ENCODE assay signal across 27 cellular contexts in the genomic region with DNA sequence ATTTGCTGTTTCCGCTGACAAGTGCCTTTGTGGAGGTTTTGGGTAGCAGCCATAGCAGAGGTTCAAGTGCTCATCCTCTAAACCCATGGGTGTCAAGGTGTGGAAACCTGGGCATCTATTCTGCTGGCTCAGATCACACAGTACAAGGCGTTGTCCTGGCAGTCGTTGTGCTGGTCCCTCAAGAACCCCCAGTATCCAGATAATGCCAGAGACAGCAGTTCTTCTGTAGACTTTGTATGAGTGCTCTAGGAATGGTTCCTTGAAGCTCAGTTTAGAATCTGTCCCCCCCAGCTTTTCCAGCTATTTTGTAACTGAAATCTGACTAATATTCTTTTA.
DNase-seq lines count a peak whose midpoint lies in the region; ATAC-seq, FAIRE-seq and TF ChIP-seq lines count a peak whose summit lies in the region.
"Had no signal": no experiment of that assay in that cellular context is flagged by ENCODE, and none has a peak within 500 bp of the region (broad histone marks: within the 10 kb centered on the region; RNA-seq: fewer than 3 reads in every experiment).

No MANE protein-coding gene starts in this region.

- no peak overlapping the region for H3K14ac ChIP-seq in H1 (ENCODE audit: insufficient read length)

- no peak overlapping the region for H3K4me3 ChIP-seq in H1 (ENCODE audit: extremely low read depth in 1 of 4, insufficient read depth in 2 of 4, low read depth in 3 of 4, low read length in 4 of 4)
- no peak overlapping the region for H3K4me3 ChIP-seq in muscle layer of duodenum (ENCODE audit: low read depth in 1 of 2, low read length in 2 of 2)
- H3K4me3 ChIP-seq in transverse colon, result no peak overlapping the region
- H3K4me3 ChIP-seq: BLaER1, GM12878 had no signal

- no peak overlapping the region for H4K91ac ChIP-seq in H1 (replicated peaks; ENCODE audit: insufficient read length, low read length)

- WGBS in H1 (ENCODE audit: extremely low coverage in 1 of 2, insufficient coverage in 1 of 2, insufficient read length in 1 of 2, insufficient replicate concordance in 2 of 2, low coverage in 1 of 2, low lambda C conversion rate in 2 of 2, missing lambda C conversion rate in 1 of 2), 2 experiments, result 91% methylated on average over 3 of the region's 3 CpGs; no CpG with 5 or more reads in 1 of the 2 experiments
- WGBS in transverse colon (ENCODE audit: low coverage in 1 of 2), 2 donors, result 59 to 70% methylated on average over 2 to 3 of the region's 3 CpGs

- no peak overlapping the region for H3K27ac ChIP-seq in H1 (ENCODE audit: low read depth, low read length)
- peak overlapping the region; percentile 14 for H3K27ac ChIP-seq in muscle layer of duodenum (ENCODE audit: low read length)
- peak overlapping the region; percentile 10 to 39 (median 27) for H3K27ac ChIP-seq in transverse colon
- H3K27ac ChIP-seq: BLaER1 had no signal

- H2BK120ac ChIP-seq in H1 (replicated peaks; ENCODE audit: low read depth, low read length), result no peak overlapping the region

- no peaks in the 10 kb centered on the region for H3K79me2 ChIP-seq in H1 (ENCODE audit: control insufficient read depth in 1 of 2, insufficient read depth in 2 of 2, low read length in 2 of 2)

- H3K23ac ChIP-seq in H1 (ENCODE audit: insufficient read length), result no peak overlapping the region

- no peaks in the 10 kb centered on the region for H3K9me3 ChIP-seq in H1 (ENCODE audit: insufficient read depth in 2 of 2, low read depth in 1 of 2, low read length in 1 of 2)
- no peaks in the 10 kb centered on the region for H3K9me3 ChIP-seq in muscle layer of duodenum (ENCODE audit: control insufficient read depth in 1 of 2, low read length in 2 of 2)
- no peaks in the 10 kb centered on the region for H3K9me3 ChIP-seq in transverse colon
- H3K9me3 ChIP-seq: BE2C, BLaER1 had no signal

- no peak overlapping the region for H3K9ac ChIP-seq in H1 (replicated peaks in 1 of 4; ENCODE audit: extremely low read depth in 1 of 4, low read depth in 3 of 4, low read length in 3 of 4)
- H3K9ac ChIP-seq: BLaER1 had no signal

- H2BK12ac ChIP-seq in H1 (ENCODE audit: low read depth, low read length), result no peak overlapping the region

- H3K23me2 ChIP-seq in H1 (ENCODE audit: low read depth, low read length), result no peaks in the 10 kb centered on the region

- H2BK5ac ChIP-seq in H1 (ENCODE audit: low read depth, low read length), result no peak overlapping the region

- no peaks in the 10 kb centered on the region for H3K79me1 ChIP-seq in H1 (ENCODE audit: low read depth, low read length)

- H3K4me2 ChIP-seq in H1 (ENCODE audit: insufficient read depth in 1 of 2, low read depth in 2 of 2, low read length in 2 of 2), result no peak overlapping the region
- H3K4me2 ChIP-seq: BLaER1 had no signal

- TF ChIP-seq EP300 in H1 (IDR thresholded peaks at IDR 0.05; ENCODE audit: borderline replicate concordance in 1 of 2, low read depth in 2 of 2, low read length in 2 of 2), result no peak
- TF ChIP-seq EP300 in transverse colon (IDR thresholded peaks at IDR 0.05; ENCODE audit: low read depth), result no peak

- POLR2A ChIA-PET in H1 (lab: Charles Lee; ENCODE audit: partially characterized antibody), result no interaction called here

- H4K8ac ChIP-seq in H1 (ENCODE audit: extremely low read depth, insufficient read depth, low read length), result no peak overlapping the region

- intact Hi-C loops in left colon (cut with DNase I, micrococcal nuclease), result no loop called here
- intact Hi-C loops in transverse colon (cut with DNase I; ENCODE audit: low total_unique reads), result no loop called here

- no peak overlapping the region for H4K5ac ChIP-seq in H1 (ENCODE audit: insufficient read length, low read depth, low read length)

- TF ChIP-seq POLR2A in H1 (IDR thresholded peaks at IDR 0.05; ENCODE audit: control extremely low read depth in 1 of 2, low read depth in 2 of 2, low read length in 2 of 2), result no peak
- no peak for TF ChIP-seq POLR2A in transverse colon (IDR thresholded peaks at IDR 0.05)

- no peak overlapping the region for H2BK15ac ChIP-seq in H1 (ENCODE audit: low read length)

- TF ChIP-seq CTCF in H1 (IDR thresholded peaks at IDR 0.05; ENCODE audit: control extremely low read depth in 1 of 3, insufficient read depth in 1 of 3, low read depth in 1 of 3, low read length in 3 of 3) (no peak), transverse colon (IDR thresholded peaks at IDR 0.05) (no peak)

- ATAC-seq in left colon, result peak; percentile 54

- H3K4ac ChIP-seq in H1 (replicated peaks; ENCODE audit: insufficient read length, low read depth, low read length), result no peak overlapping the region

- no peaks in the 10 kb centered on the region for H3K27me3 ChIP-seq in H1 (replicated peaks in 1 of 4; ENCODE audit: control insufficient read depth in 3 of 4, extremely low read depth in 1 of 4, insufficient read depth in 3 of 4, low read length in 3 of 4)
- H3K27me3 ChIP-seq in muscle layer of duodenum (ENCODE audit: low read depth, low read length), result no peaks in the 10 kb centered on the region
- no peaks in the 10 kb centered on the region for H3K27me3 ChIP-seq in transverse colon
- H3K27me3 ChIP-seq: BLaER1 had no signal

- TF ChIP-seq RAD21 in H1 (IDR thresholded peaks at IDR 0.05 in 1 of 2, conservative IDR thresholded peaks at IDR 0.05 in 1 of 2; ENCODE audit: low read depth in 2 of 2, low read length in 2 of 2), result no peak

- no peak overlapping the region for H2AK5ac ChIP-seq in H1 (ENCODE audit: low read depth, low read length)

- no peak overlapping the region for H3K18ac ChIP-seq in H1 (ENCODE audit: extremely low read depth, low read length)

- H4K20me1 ChIP-seq in H1 (replicated peaks in 1 of 2; ENCODE audit: control insufficient read depth in 1 of 2, insufficient read depth in 2 of 2, low read length in 2 of 2), result no peaks in the 10 kb centered on the region
- H4K20me1 ChIP-seq: BLaER1 had no signal

- H2AFZ ChIP-seq in H1 (ENCODE audit: low read length), result 0 out of 2 replicates have a peak overlapping the region, but pooled peaks have one; percentile 6

- no peak for FAIRE-seq in H1 (lab: Jason Lieb, UNC)
- FAIRE-seq: A204.1, GM12878, GM12892, GM18507 had no signal

- H3K36me3 ChIP-seq in H1 (ENCODE audit: control insufficient read depth in 2 of 4, insufficient read depth in 4 of 4, low read length in 3 of 4) (no peaks in the 10 kb centered on the region), muscle layer of duodenum (ENCODE audit: control insufficient read depth in 1 of 2, insufficient read depth in 2 of 2, low read length in 2 of 2) (no peaks in the 10 kb centered on the region), transverse colon (no peaks in the 10 kb centered on the region)
- H3K36me3 ChIP-seq: BE2C, BLaER1 had no signal

- no peaks in the 10 kb centered on the region for H3K4me1 ChIP-seq in H1 (replicated peaks in 1 of 4; ENCODE audit: control insufficient read depth in 3 of 4, insufficient read depth in 4 of 4, low read length in 3 of 4)
- H3K4me1 ChIP-seq in muscle layer of duodenum (ENCODE audit: control insufficient read depth in 1 of 2, insufficient read depth in 2 of 2, low read length in 2 of 2), result no peaks in the 10 kb centered on the region
- H3K4me1 ChIP-seq in transverse colon, result peaks cover 0 to 17% (median 0%) of the 10 kb centered on the region in 4 donors
- H3K4me1 ChIP-seq: BE2C, BLaER1 had no signal

- in situ Hi-C loops in transverse colon (cut with MboI; ENCODE audit: low pct_ligation_motif_present in 1 of 4, low pct_unique_long_range_greater_than_20kb in 1 of 4, low sequenced_read_pairs in 3 of 4), result no loop called here

- H3K56ac ChIP-seq in H1 (replicated peaks; ENCODE audit: insufficient read length, low read depth, low read length), result no peak overlapping the region

- H2BK20ac ChIP-seq in H1 (ENCODE audit: low read length), result no peak overlapping the region

- CTCF ChIA-PET in H1 (lab: Charles Lee; ENCODE audit: partially characterized antibody), result no interaction called here

- DNase-seq in H1 (ENCODE audit: low read depth in 1 of 2, low spot score in 2 of 2) (no peak), left colon (no peak), transverse colon (peak; percentile 9), NOMO-1 treated with dmso at 0.1 percent for 144 hours (lab: John Stamatoyannopoulos, UW; ENCODE audit: unreplicated experiment) (no peak), NCI-H510A treated with DMSO at 0.1 percent for 48 hours (lab: John Stamatoyannopoulos, UW) (no peak), NCI-H1092 treated with DMSO at 0.1 percent for 48 hours (lab: John Stamatoyannopoulos, UW) (no peak)
- DNase-seq: 8988T; ACHN; BE2C; C1 segment of cervical spinal cord; CD4-positive, alpha-beta memory T cell; CD4-positive, CD25-positive, alpha-beta regulatory T cell; CD8-positive, alpha-beta memory T cell; COR-L47; DMS 273 treated with DMSO at 0.1 percent for 48 hours; DMS153; DMS53; DMS79; DND-41; EL; GDM1 had no signal

TF ChIP-seq in H1, 55 proteins besides CTCF, POLR2A, EP300 and RAD21:
- TF ChIP-seq CREB1 (IDR thresholded peaks at IDR 0.05) (no peak), JUN (IDR thresholded peaks at IDR 0.05; ENCODE audit: low read depth, low read length) (no peak), KDM5A (IDR thresholded peaks at IDR 0.05; ENCODE audit: low read length) (no peak), CHD2 (IDR thresholded peaks at IDR 0.05; ENCODE audit: low read length) (no peak), CEBPB (IDR thresholded peaks at IDR 0.05; ENCODE audit: low read depth, low read length) (no peak), FOSL1 (IDR thresholded peaks at IDR 0.05; ENCODE audit: insufficient read depth, low read depth, low read length) (no peak), JUND (IDR thresholded peaks at IDR 0.05; ENCODE audit: low read length) (no peak), ZNF274 (IDR thresholded peaks at IDR 0.05; ENCODE audit: borderline replicate concordance, extremely low read depth, low read length) (no peak), KDM4A (IDR thresholded peaks at IDR 0.05; ENCODE audit: low read depth, low read length, severe bottlenecking) (no peak), CBX5 (IDR thresholded peaks at IDR 0.05; ENCODE audit: low read depth, low read length) (no peak), TCF12 (IDR thresholded peaks at IDR 0.05; ENCODE audit: low read depth, low read length) (no peak), EZH2 (IDR thresholded peaks at IDR 0.05; ENCODE audit: low read depth, low read length, severe bottlenecking) (no peak), CBX8 (IDR thresholded peaks at IDR 0.05; ENCODE audit: borderline replicate concordance, low read depth, low read length) (no peak), YY1 (IDR thresholded peaks at IDR 0.05; ENCODE audit: low read depth, low read length) (no peak), EGR1 (IDR thresholded peaks at IDR 0.05; ENCODE audit: borderline replicate concordance, low read depth, low read length) (no peak)
